ENCODE assay signal across 17 cellular contexts in genomic region chr10:131728829-131729228, GRCh38.
"Had no signal": no experiment of that assay in that cellular context is flagged by ENCODE, and none has a peak within 500 bp of the region (broad histone marks: within the 10 kb centered on the region; RNA-seq: fewer than 3 reads in every experiment).

No MANE protein-coding gene starts in this region.

- H3K4me3 ChIP-seq: gastrocnemius medialis, heart left ventricle, mucosa of descending colon, prostate gland, right lobe of liver, uterus had no signal

- H3K9me3 ChIP-seq: gastrocnemius medialis, mucosa of descending colon, prostate gland, right lobe of liver, uterus had no signal

- H3K4me3 Mint-ChIP-seq: activated CD8-positive, alpha-beta T cell treated with anti-CD3 and anti-CD28 coated beads, Interleukin-2, amount 10 ng/mL, durations not matched to agents 7 days and 5 days; activated naive CD4-positive, alpha-beta T cell treated with anti-CD3 and anti-CD28 coated beads for 36 hours; activated naive CD8-positive, alpha-beta T cell treated with anti-CD3 and anti-CD28 coated beads, Interleukin-2, amount 50 U/mL, for 24 hours; naive thymus-derived CD4-positive, alpha-beta T cell; T-helper 1 cell treated with Interleukin-12 subunit alpha and Interleukin-12 subunit beta and Interleukin-4 antibody, amounts not matched to agents 30 μg/mL and 1 μg/mL, for 36 hours had no signal

- H3K4me1 ChIP-seq: gastrocnemius medialis, prostate gland had no signal

- ATAC-seq: activated CD8-positive, alpha-beta T cell treated with anti-CD3 and anti-CD28 coated beads, Interleukin-2, amount 10 ng/mL, durations not matched to agents 7 days and 5 days; activated naive CD8-positive, alpha-beta T cell treated with anti-CD3 and anti-CD28 coated beads, Interleukin-2, amount 50 U/mL, for 24 hours; gastrocnemius medialis; heart left ventricle; mucosa of descending colon; naive thymus-derived CD4-positive, alpha-beta T cell; right lobe of liver had no signal

- H3K36me3 ChIP-seq: gastrocnemius medialis, heart left ventricle, prostate gland, right lobe of liver, uterus, WERI-Rb-1 had no signal

- H3K27ac Mint-ChIP-seq: activated CD8-positive, alpha-beta T cell treated with anti-CD3 and anti-CD28 coated beads, Interleukin-2, amount 10 ng/mL, durations not matched to agents 7 days and 5 days; activated naive CD4-positive, alpha-beta T cell treated with anti-CD3 and anti-CD28 coated beads for 36 hours; activated naive CD8-positive, alpha-beta T cell treated with anti-CD3 and anti-CD28 coated beads, Interleukin-2, amount 50 U/mL, for 24 hours; naive thymus-derived CD4-positive, alpha-beta T cell; T-helper 1 cell treated with Interleukin-12 subunit alpha and Interleukin-12 subunit beta and Interleukin-4 antibody, amounts not matched to agents 30 μg/mL and 1 μg/mL, for 36 hours had no signal

- H3K27me3 ChIP-seq: gastrocnemius medialis, right lobe of liver, uterus had no signal

- DNase-seq: activated CD8-positive, alpha-beta T cell treated with anti-CD3 and anti-CD28 coated beads, Interleukin-2, amount 10 ng/mL, durations not matched to agents 7 days and 5 days; activated naive CD4-positive, alpha-beta T cell treated with anti-CD3 and anti-CD28 coated beads for 36 hours; activated naive CD8-positive, alpha-beta T cell treated with anti-CD3 and anti-CD28 coated beads, Interleukin-2, amount 50 U/mL, for 24 hours; activated T-cell treated with anti-CD3 and anti-CD28 coated beads for 4 hours; dermis blood vessel endothelial cell; erythroblast; gastrocnemius medialis; heart left ventricle; mucosa of descending colon; naive thymus-derived CD4-positive, alpha-beta T cell; occipital lobe; right lobe of liver; stimulated activated CD4-positive, alpha-beta T cell treated with anti-CD3 and anti-CD28 coated beads, Interleukin-1b, Interleukin-23, amount 100 ng/mL, for 48 hours; uterus; WERI-Rb-1 had no signal

- H3K27ac ChIP-seq: gastrocnemius medialis, heart left ventricle, prostate gland, right lobe of liver, uterus, WERI-Rb-1 had no signal

- H3K9me3 Mint-ChIP-seq: activated naive CD8-positive, alpha-beta T cell treated with anti-CD3 and anti-CD28 coated beads, Interleukin-2, amount 50 U/mL, for 24 hours had no signal

- H3K36me3 Mint-ChIP-seq: naive thymus-derived CD4-positive, alpha-beta T cell had no signal
